Comparison of ENCODE assay signal across 28 cellular contexts in the genomic region with DNA sequence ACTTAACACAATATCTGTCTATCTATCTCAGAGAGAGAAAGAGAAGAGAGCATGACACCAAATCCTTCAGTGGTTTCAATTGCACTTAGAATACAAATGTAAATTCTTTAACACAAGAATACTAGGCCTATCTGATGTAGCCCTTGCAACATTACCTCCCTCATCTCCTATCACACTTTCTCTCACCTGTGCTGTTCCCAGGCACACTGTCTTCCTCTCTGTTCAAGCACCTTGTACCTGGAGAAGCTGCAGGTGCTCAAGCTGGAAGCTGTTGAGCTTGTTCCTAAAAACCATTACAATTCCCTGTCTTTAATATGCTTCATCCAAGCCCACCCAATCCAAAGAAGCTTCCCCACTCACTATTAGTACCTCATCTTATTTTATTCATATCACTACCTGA.
"Had no signal": no experiment of that assay in that cellular context is flagged by ENCODE, and none has a peak within 500 bp of the region (broad histone marks: within the 10 kb centered on the region; RNA-seq: fewer than 3 reads in every experiment).

No MANE protein-coding gene starts in this region.

- H3K9me3 ChIP-seq: colonic mucosa, esophagus muscularis mucosa, esophagus squamous epithelium, gastrocnemius medialis, gastroesophageal sphincter had no signal

- ATAC-seq: effector memory CD8-positive, alpha-beta T cell; esophagus mucosa; foreskin keratinocyte; gastrocnemius medialis; gastroesophageal sphincter; heart left ventricle; heart right ventricle had no signal

- DNase-seq: colonic mucosa; cortex of kidney; dermis blood vessel endothelial cell; dorsolateral prefrontal cortex; effector CD4-positive, alpha-beta T cell; effector CD8-positive, alpha-beta T cell; effector memory CD4-positive, alpha-beta T cell; effector memory CD8-positive, alpha-beta T cell; endodermal cell; erythroblast; esophagus squamous epithelium; foreskin fibroblast; foreskin keratinocyte; foreskin melanocyte; gastrocnemius medialis; glutamatergic neuron; head of caudate nucleus; heart left ventricle; heart right ventricle had no signal

- H3K4me3 ChIP-seq: colonic mucosa, coronary artery, dorsolateral prefrontal cortex, esophagus muscularis mucosa, esophagus squamous epithelium, gastrocnemius medialis, gastroesophageal sphincter, heart left ventricle, heart right ventricle had no signal

- H3K36me3 ChIP-seq: colonic mucosa, esophagus squamous epithelium, gastrocnemius medialis had no signal

- H3K4me1 ChIP-seq: colonic mucosa, gastrocnemius medialis had no signal

- H3K27me3 ChIP-seq: colonic mucosa, dorsolateral prefrontal cortex, esophagus muscularis mucosa, esophagus squamous epithelium, foreskin keratinocyte, gastrocnemius medialis, gastroesophageal sphincter, heart left ventricle, heart right ventricle had no signal

- FAIRE-seq: colon, endometrium, endothelial cell of umbilical vein, frontal cortex had no signal

- H3K27ac ChIP-seq: colonic mucosa, coronary artery, dorsolateral prefrontal cortex, epithelial cell of prostate, esophagus muscularis mucosa, esophagus squamous epithelium, foreskin keratinocyte, gastrocnemius medialis, gastroesophageal sphincter, heart left ventricle, heart right ventricle had no signal
